In genomic region chr9:6680797-6681146, GRCh38 we compare ENCODE assay signal across 8 cellular contexts. TPM values are rescaled to one million over a fixed set of nuclear protein-coding genes. Genes with fewer than 3 reads are reported as not detected.
A peak's percentile ranks its signal among the peaks of the same experiment; 100 is the strongest.
DNase-seq lines count a peak whose midpoint lies in the region; ATAC-seq, FAIRE-seq and TF ChIP-seq lines count a peak whose summit lies in the region.

No MANE protein-coding gene starts in this region.

- BruUV-seq in GM12878 (replicated peaks; lab: Mats Ljungman, UMichigan), result TSS peak; percentile 84

- H3K27me3 ChIP-seq in BE2C (no peaks in the 10 kb centered on the region), GM12878 (replicated peaks in 1 of 2; ENCODE audit: control insufficient read depth in 2 of 2, insufficient read depth in 2 of 2, low read length in 1 of 2) (no peaks in the 10 kb centered on the region), iPS-20b (ENCODE audit: insufficient read depth, low read length) (no peaks in the 10 kb centered on the region), spleen (replicated peaks in 1 of 7) (no peaks in the 10 kb centered on the region)

- intact Hi-C loops in GM12878 (cut with micrococcal nuclease; ENCODE audit: unreplicated experiment), result loop anchor here (2.0 to 10.0 kb wide), 5 partner anchors 34 to 676 kb away; partner anchors contain the start of gene UHRF2
- intact Hi-C loops in spleen (cut with DNase I; ENCODE audit: low total_unique reads), result loop anchor here (10.0 kb wide), 1 partner anchor 266 kb away; the partner anchor contains the start of gene UHRF2

- H3K9me3 ChIP-seq in BE2C (no peaks in the 10 kb centered on the region), GM12878 (replicated peaks; ENCODE audit: control insufficient read depth, insufficient read depth, low read length) (no peaks in the 10 kb centered on the region), iPS-20b (ENCODE audit: insufficient read depth, low read depth, low read length) (no peaks in the 10 kb centered on the region), spleen (no peaks in the 10 kb centered on the region)

- H2AFZ ChIP-seq in GM12878 (ENCODE audit: control insufficient read depth, low read depth, low read length), result peak overlapping the region; percentile 76

- H3K27ac ChIP-seq in GM12878 (ENCODE audit: control insufficient read depth, insufficient read depth), result peak overlapping the region; percentile 99
- H3K27ac ChIP-seq in iPS-20b (ENCODE audit: low read length), result peak overlapping the region; percentile 97
- peak overlapping the region; percentile 92 to 98 (median 98) for H3K27ac ChIP-seq in spleen

- SMC1A ChIA-PET in GM12878 (lab: Charles Lee; ENCODE audit: uncharacterized antibody, unreplicated experiment), result interaction anchor here (0.9 kb wide), 1 partner anchor 37 kb away, joined by 3 read pairs; no protein-coding TSS in a partner anchor

- TF ChIP-seq POLR2A in GM12878 (IDR thresholded peaks at IDR 0.05; ENCODE audit: low read depth, low read length), result no peak
- TF ChIP-seq POLR2A in spleen (IDR thresholded peaks at IDR 0.05), result no peak

- POLR2A ChIA-PET in GM12878 (lab: Charles Lee), result interaction anchor here (1.3 to 3.2 kb wide), 3 partner anchors 11 to 37 kb away, joined by 4 to 22 read pairs (median 17); no protein-coding TSS in a partner anchor

- H3K4me1 ChIP-seq in BE2C (no peaks in the 10 kb centered on the region), GM12878 (ENCODE audit: control insufficient read depth, insufficient read depth, low read length) (peaks cover 16% of the 10 kb centered on the region), iPS-20b (ENCODE audit: insufficient read depth, low read length) (no peaks in the 10 kb centered on the region), spleen (peaks cover 0 to 53% (median 36%) of the 10 kb centered on the region in 6 donors)

- WGBS in GM12878 (ENCODE audit: insufficient coverage, insufficient replicate concordance, low lambda C conversion rate, missing lambda C conversion rate), result 7% methylated on average over 26 of the region's 26 CpGs
- WGBS in spleen, 5 donors, result 0 to 1% (median 0%) methylated on average over 13 to 26 of the region's 26 CpGs

- in situ Hi-C loops in GM12878 (cut with MboI), result loop anchor here (10.0 kb wide), 1 partner anchor 266 kb away; the partner anchor contains the start of gene UHRF2

- peak overlapping the region; percentile 63 for H3K4me2 ChIP-seq in GM12878 (ENCODE audit: control insufficient read depth, insufficient read depth)

- H3K9ac ChIP-seq in GM12878 (ENCODE audit: control insufficient read depth, insufficient read depth, low read length) (peak overlapping the region; percentile 99), iPS-20b (ENCODE audit: low read depth, low read length) (peak overlapping the region; percentile 98)

- TF ChIP-seq CTCF in BE2C (IDR thresholded peaks at IDR 0.05; ENCODE audit: low read depth, low read length) (no peak), GM12878 (IDR thresholded peaks at IDR 0.05 in 2 of 3, conservative IDR thresholded peaks at IDR 0.05 in 1 of 3; ENCODE audit: control insufficient read depth in 2 of 3, extremely low read depth in 1 of 3, insufficient read depth in 1 of 3, low read depth in 3 of 3, low read length in 3 of 3) (no peak), spleen (IDR thresholded peaks at IDR 0.05 in 8 of 11, conservative IDR thresholded peaks at IDR 0.05 in 3 of 11) (no peak)

- CTCF ChIA-PET in GM12878 (lab: Yijun Ruan, JAX), result interaction anchor here (1.1 to 7.9 kb wide), 2 partner anchors 96 to 326 kb away, joined by 3 to 56 read pairs; no protein-coding TSS in a partner anchor

- no peaks in the 10 kb centered on the region for H3K36me3 ChIP-seq in BE2C
- no peaks in the 10 kb centered on the region for H3K36me3 ChIP-seq in GM12878 (ENCODE audit: control insufficient read depth in 2 of 2, insufficient read depth in 2 of 2, low read length in 1 of 2)
- H3K36me3 ChIP-seq in iPS-20b (ENCODE audit: insufficient read depth, low read depth, low read length), result no peaks in the 10 kb centered on the region
- no peaks in the 10 kb centered on the region for H3K36me3 ChIP-seq in spleen

- peak overlapping the region; percentile 90 for H3K4me3 ChIP-seq in BE2C (ENCODE audit: low read depth, low read length)
- peak overlapping the region; percentile 88 for H3K4me3 ChIP-seq in GM12878
- H3K4me3 ChIP-seq in iPS-20b (ENCODE audit: low read length), result peak overlapping the region; percentile 92
- H3K4me3 ChIP-seq in spleen, result peak overlapping the region; percentile 57 to 79 (median 68)

- TF ChIP-seq RAD21 in GM12878 (IDR thresholded peaks at IDR 0.05; ENCODE audit: insufficient read depth, low read depth, low read length), result no peak

- RAD21 ChIA-PET in GM12878 (lab: Charles Lee; ENCODE audit: unreplicated experiment), result interaction anchor here (1.5 to 4.1 kb wide), 2 partner anchors 35 to 77 kb away, joined by 6 to 15 read pairs; partner anchors contain the start of genes GLDC and KDM4C

- DNase-seq in BE2C (peak; percentile 57), SKM-1 (lab: John Stamatoyannopoulos, UW; ENCODE audit: unreplicated experiment) (peak; percentile 61), GM12878 (ENCODE audit: low read depth, low spot score) (no peak), spleen (peak; percentile 93), DMS153 (lab: John Stamatoyannopoulos, UW) (no peak)

- H4K20me1 ChIP-seq in GM12878 (ENCODE audit: control insufficient read depth, insufficient read depth), result no peaks in the 10 kb centered on the region

- peak; percentile 32 for ATAC-seq in GM19023 (IDR thresholded peaks at IDR 0.05; ENCODE audit: unreplicated experiment)
- ATAC-seq in HG03342 (IDR thresholded peaks at IDR 0.05; ENCODE audit: unreplicated experiment), result peak; percentile 25
- peak; percentile 43 for ATAC-seq in GM12878

- peaks cover 23% of the 10 kb centered on the region for H3K79me2 ChIP-seq in GM12878 (ENCODE audit: control insufficient read depth, insufficient read depth, low read length)

- FAIRE-seq in GM12878 (lab: Jason Lieb, UNC), result no peak

- TF ChIP-seq EP300 in GM12878 (IDR thresholded peaks at IDR 0.05; ENCODE audit: borderline replicate concordance in 1 of 2, control insufficient read depth in 1 of 2, low read depth in 2 of 2, low read length in 2 of 2), result no peak

TF ChIP-seq in GM12878, 131 proteins besides CTCF, POLR2A, EP300 and RAD21 (continues in another document):
- 0 out of 2 replicates have a peak, but pooled peaks have one; percentile 21 for TF ChIP-seq HSF1 (IDR thresholded peaks at IDR 0.05; ENCODE audit: low read depth, low read length)
- TF ChIP-seq IKZF1 (conservative IDR thresholded peaks at IDR 0.05), result no peak
- no peak for TF ChIP-seq CEBPB (IDR thresholded peaks at IDR 0.05; ENCODE audit: borderline replicate concordance in 1 of 2, low read depth in 2 of 2, low read length in 2 of 2)
- TF ChIP-seq KAT2A (conservative IDR thresholded peaks at IDR 0.05; ENCODE audit: control insufficient read depth, low read depth, low read length), result no peak
- TF ChIP-seq NR2C1 (IDR thresholded peaks at IDR 0.05), result no peak
- TF ChIP-seq, protein P1, sequence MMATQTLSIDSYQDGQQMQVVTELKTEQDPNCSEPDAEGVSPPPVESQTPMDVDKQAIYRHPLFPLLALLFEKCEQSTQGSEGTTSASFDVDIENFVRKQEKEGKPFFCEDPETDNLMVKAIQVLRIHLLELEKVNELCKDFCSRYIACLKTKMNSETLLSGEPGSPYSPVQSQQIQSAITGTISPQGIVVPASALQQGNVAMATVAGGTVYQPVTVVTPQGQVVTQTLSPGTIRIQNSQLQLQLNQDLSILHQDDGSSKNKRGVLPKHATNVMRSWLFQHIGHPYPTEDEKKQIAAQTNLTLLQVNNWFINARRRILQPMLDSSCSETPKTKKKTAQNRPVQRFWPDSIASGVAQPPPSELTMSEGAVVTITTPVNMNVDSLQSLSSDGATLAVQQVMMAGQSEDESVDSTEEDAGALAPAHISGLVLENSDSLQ (IDR thresholded peaks at IDR 0.05), result no peak
- TF ChIP-seq NFIC (IDR thresholded peaks at IDR 0.05; ENCODE audit: low read depth, low read length), result no peak
- TF ChIP-seq SREBF2 (IDR thresholded peaks at IDR 0.05; ENCODE audit: low read length), result no peak

RNA-seq across cellular contexts. Expression of gene GLDC, which starts 35.2 kb away (rescaled TPM):
- 3.8 TPM for polyA plus RNA-seq in BE2C (2012; ENCODE audit: insufficient read depth, insufficient read length, low read depth)
- 105 and 125 TPM in 2 replicates for total RNA-seq in GM12878 (2013; cell fraction: nucleolus; rRNA removed)
- total RNA-seq in GM12878 (2014; rRNA removed) (124 and 125 TPM in 2 replicates), GM12878 (2014; rRNA removed; fragmentation: Illumina TruSeq; extraction: Trizol) (97.0 and 101 TPM in 2 replicates), GM12878 (2021) (117 and 119 TPM in 2 replicates), spleen (1 to 10 TPM in 4 of 7 donors, under 1 TPM in 3; 0.60 to 8.7 (median 1.3) TPM)
- polyA plus RNA-seq in GM12878 (2011; ENCODE audit: low read depth), result 49.3 TPM
- polyA plus RNA-seq in GM12878 (2011; rRNA removed) (165 and 166 TPM in 2 replicates), GM12878 (2014; fragmentation: Illumina TruSeq; extraction: Trizol) (150 and 156 TPM in 2 replicates), GM12878 (2014; fragmentation: Nextera tagmentation; extraction: Ambion mirVana) (100 to 1,000 TPM in 1 of 2 experiments, 10 to 100 TPM in 1; 88.2 to 112 TPM), GM12878 (2014; rRNA removed) (128 and 129 TPM in 2 replicates), GM12878 (2016; fragmentation: Nextera tagmentation; extraction: Ambion mirVana) (100 to 1,000 TPM in 1 of 2 experiments, 10 to 100 TPM in 1; 33.1 to 101 TPM), spleen (under 1 TPM; 0.17 to 0.39 (median 0.19) TPM)
- polyA plus RNA-seq in GM12878 (2011; cell fraction: cytosol; rRNA removed), result 96.2 and 109 TPM in 2 replicates
- 487 and 685 TPM in 2 replicates for polyA plus RNA-seq in GM12878 (2011; cell fraction: nucleus; rRNA removed)
- polyA plus RNA-seq in GM12878 (2012), result 38.4 and 38.7 TPM in 2 replicates
- 232 and 238 TPM in 2 replicates for polyA minus RNA-seq in GM12878 (2011; rRNA and poly(A)+ RNA removed)
- polyA minus RNA-seq in GM12878 (2011; cell fraction: cytosol; rRNA and poly(A)+ RNA removed), result 48.2 and 51.0 TPM in 2 replicates
- 170 and 175 TPM in 2 replicates for polyA minus RNA-seq in GM12878 (2011; cell fraction: nucleus; rRNA and poly(A)+ RNA removed)

Comparison
In these comparisons a context has a peak if more than half of its experiments do, and no peak if none do; other contexts are left out.
1. DNase-seq: peak in BE2C (single experiment), SKM-1 (single experiment) and spleen (single experiment); none in GM12878 (single experiment) and DMS153 (single experiment).
2. RNA of gene GLDC, which starts 35.2 kb away (total RNA-seq): 97.0 to 125 TPM in GM12878; 0.60 to 8.7 TPM in spleen; every median in the first group is over 10 times any median in the second.
3. Peak in every context shown above with its lines, with median percentiles within 50 percentile points of each other: H3K4me3 ChIP-seq, ATAC-seq and H3K27ac ChIP-seq.